ENCODE assay signal across 19 cellular contexts in the genomic region with DNA sequence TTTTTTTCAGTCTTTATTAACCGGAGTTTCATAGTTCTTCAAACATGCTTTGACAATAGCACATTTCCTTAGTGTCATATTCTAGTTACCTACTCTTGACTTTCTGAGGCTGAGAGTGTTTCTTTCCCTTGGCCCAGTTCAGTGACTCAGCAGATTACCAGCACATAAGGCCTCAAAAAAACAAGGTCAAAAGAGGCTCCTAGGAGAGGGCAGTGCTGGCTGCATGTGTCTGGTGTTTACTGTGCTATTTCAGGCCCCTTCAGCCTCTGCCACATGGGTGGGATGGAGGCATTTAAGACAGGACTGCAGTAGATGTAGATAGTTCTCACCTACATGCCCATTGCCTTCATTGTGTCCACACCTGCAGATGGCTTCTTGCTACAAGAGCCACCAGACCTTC.
DNase-seq lines count a peak whose midpoint lies in the region; ATAC-seq, FAIRE-seq and TF ChIP-seq lines count a peak whose summit lies in the region.
"Had no signal": no experiment of that assay in that cellular context is flagged by ENCODE, and none has a peak within 500 bp of the region (broad histone marks: within the 10 kb centered on the region; RNA-seq: fewer than 3 reads in every experiment).

No MANE protein-coding gene starts in this region.

- FAIRE-seq in HepG2 (lab: Jason Lieb, UNC): no peak
- FAIRE-seq in bronchial epithelial cell (lab: Jason Lieb, UNC): peak; percentile 50
- FAIRE-seq: GM12878 had no signal

- intact Hi-C loops in HepG2 (cut with micrococcal nuclease; ENCODE audit: unreplicated experiment) (no loop called here), right lobe of liver (cut with DNase I) (no loop called here)

- in situ Hi-C loops in HepG2 (cut with HindIII; ENCODE audit: extremely low pct_ligation_motif_present, low pct_unique_long_range_greater_than_20kb) (no loop called here), HAP-1 (cut with MboI; ENCODE audit: low sequenced_read_pairs) (no loop called here)

- H3K4me2 ChIP-seq in HepG2 (ENCODE audit: low read depth, low read length): no peak overlapping the region
- H3K4me2 ChIP-seq: BLaER1 treated with 17β-estradiol and CSF1 and Interleukin-3, amounts not matched to agents 10 nM and 100 nM had no signal

- TF ChIP-seq EP300 in HepG2 (IDR thresholded peaks at IDR 0.05; ENCODE audit: low read depth in 2 of 2, low read length in 2 of 2) (no peak), HepG2 (CRISPR knock-in tag; IDR thresholded peaks at IDR 0.05; ENCODE audit: borderline replicate concordance) (no peak)

- DNase-seq in HepG2 (ENCODE audit: low spot score): no peak
- DNase-seq in right lobe of liver: no peak
- DNase-seq in bronchial epithelial cell (ENCODE audit: low read depth): peak; percentile 50
- DNase-seq in fibroblast of villous mesenchyme (ENCODE audit: low read depth): peak; percentile 46
- DNase-seq in activated naive CD4-positive, alpha-beta T cell treated with anti-CD3 and anti-CD28 coated beads, Interleukin-2, amount 50 U/mL, for 72 hours (ENCODE audit: low spot score in 2 of 2): no peak
- no peak for DNase-seq in HAP-1 (ENCODE audit: low spot score in 2 of 2)
- DNase-seq: activated CD4-positive, alpha-beta T cell treated with anti-CD3 and anti-CD28 coated beads for 48 hours; cerebellar nuclear complex; effector memory CD4-positive, alpha-beta T cell; NCI-H2081; NCI-H510A; SW 1271; uterus had no signal

- ATAC-seq in HepG2 (no peak; the same call in 2 of the 3 replicates), right lobe of liver (no peak), HG03432 (IDR thresholded peaks at IDR 0.05; ENCODE audit: unreplicated experiment) (no peak), HG03095 (IDR thresholded peaks at IDR 0.05; ENCODE audit: unreplicated experiment) (no peak)
- ATAC-seq in activated naive CD4-positive, alpha-beta T cell treated with anti-CD3 and anti-CD28 coated beads, Interleukin-2, amount 50 U/mL, for 72 hours: no peak
- ATAC-seq: GM12878 had no signal

- H3K4me3 ChIP-seq in HepG2 (replicated peaks in 1 of 3; ENCODE audit: insufficient read depth in 1 of 3, low read depth in 2 of 3, low read length in 3 of 3) (no peak overlapping the region), right lobe of liver (no peak overlapping the region), bronchial epithelial cell (ENCODE audit: low read depth, low read length) (no peak overlapping the region), fibroblast of villous mesenchyme (ENCODE audit: low read depth, low read length) (no peak overlapping the region), HAP-1 (no peak overlapping the region)
- H3K4me3 ChIP-seq: BLaER1 treated with 17β-estradiol and CSF1 and Interleukin-3, amounts not matched to agents 10 nM and 100 nM; GM12878; uterus had no signal

- H3K36me3 Mint-ChIP-seq in activated naive CD4-positive, alpha-beta T cell treated with anti-CD3 and anti-CD28 coated beads, Interleukin-2, amount 50 U/mL, for 72 hours: no peaks in the 10 kb centered on the region

- no peaks in the 10 kb centered on the region for H3K9me3 ChIP-seq in HepG2 (ENCODE audit: low read length)
- H3K9me3 ChIP-seq in right lobe of liver: no peaks in the 10 kb centered on the region
- peaks cover 2% of the 10 kb centered on the region; the same call in 1 of the 2 replicates for H3K9me3 ChIP-seq in HAP-1
- H3K9me3 ChIP-seq: BLaER1 treated with 17β-estradiol and CSF1 and Interleukin-3, amounts not matched to agents 10 nM and 100 nM; uterus had no signal

- no peak overlapping the region for H2AFZ ChIP-seq in HepG2 (ENCODE audit: low read length)

- no peaks in the 10 kb centered on the region for H3K79me2 ChIP-seq in HepG2 (ENCODE audit: insufficient read depth, low read length)

- TF ChIP-seq CTCF in HepG2 (CRISPR knock-in tag; IDR thresholded peaks at IDR 0.05) (no peak), right lobe of liver (IDR thresholded peaks at IDR 0.05) (no peak), bronchial epithelial cell (IDR thresholded peaks at IDR 0.05; ENCODE audit: insufficient read depth, low read length, severe bottlenecking) (no peak), fibroblast of villous mesenchyme (IDR thresholded peaks at IDR 0.05; ENCODE audit: insufficient read depth, low read depth, low read length) (no peak)

- no peak overlapping the region for H3K27ac Mint-ChIP-seq in activated naive CD4-positive, alpha-beta T cell treated with anti-CD3 and anti-CD28 coated beads, Interleukin-2, amount 50 U/mL, for 72 hours
- H3K27ac Mint-ChIP-seq: activated T-helper 2 cell treated with anti-CD3 and anti-CD28 coated beads, Interferon-gamma antibody, Interleukin-2, Interleukin-4, amounts not matched to agents 10 μg/mL and 5 μg/mL and 100 μg/mL, durations not matched to agents 14 hours and 24 hours and 36 hours had no signal

- BruUV-seq in HepG2 (replicated peaks; lab: Mats Ljungman, UMichigan): no TSS peak

- H3K9ac ChIP-seq in HepG2 (ENCODE audit: insufficient read depth, low read depth, low read length): no peak overlapping the region
- H3K9ac ChIP-seq: BLaER1 treated with 17β-estradiol and CSF1 and Interleukin-3, amounts not matched to agents 10 nM and 100 nM had no signal

- no peak for TF ChIP-seq RAD21 in HepG2 (CRISPR knock-in tag; IDR thresholded peaks at IDR 0.05)

- H3K36me3 ChIP-seq in HepG2 (replicated peaks in 1 of 2; ENCODE audit: control insufficient read depth in 1 of 2, insufficient read depth in 2 of 2, low read length in 2 of 2): no peaks in the 10 kb centered on the region
- no peaks in the 10 kb centered on the region for H3K36me3 ChIP-seq in right lobe of liver
- H3K36me3 ChIP-seq in bronchial epithelial cell (ENCODE audit: control insufficient read depth, insufficient read depth, low read length): no peaks in the 10 kb centered on the region
- no peaks in the 10 kb centered on the region for H3K36me3 ChIP-seq in HAP-1 (replicated peaks)
- H3K36me3 ChIP-seq: BLaER1 treated with 17β-estradiol and CSF1 and Interleukin-3, amounts not matched to agents 10 nM and 100 nM; uterus had no signal

- H3K27ac ChIP-seq in HepG2 (ENCODE audit: extremely low read length, insufficient read depth, low read length) (no peak overlapping the region), right lobe of liver (no peak overlapping the region)
- H3K27ac ChIP-seq: BLaER1 treated with 17β-estradiol and CSF1 and Interleukin-3, amounts not matched to agents 10 nM and 100 nM; uterus had no signal

- H3K9me3 Mint-ChIP-seq in activated naive CD4-positive, alpha-beta T cell treated with anti-CD3 and anti-CD28 coated beads, Interleukin-2, amount 50 U/mL, for 72 hours: peaks cover 0 to 5% of the 10 kb centered on the region in 2 donors
- H3K9me3 Mint-ChIP-seq: activated T-helper 2 cell treated with anti-CD3 and anti-CD28 coated beads, Interferon-gamma antibody, Interleukin-2, Interleukin-4, amounts not matched to agents 10 μg/mL and 5 μg/mL and 100 μg/mL, durations not matched to agents 14 hours and 24 hours and 36 hours; neural crest cell had no signal

- CTCF ChIA-PET in HepG2 (lab: Yijun Ruan, JAX; ENCODE audit: low intra/inter-chr PET ratio, low total read pairs): no interaction called here

- H3K4me1 ChIP-seq in HepG2 (ENCODE audit: insufficient read depth, low read length) (no peaks in the 10 kb centered on the region), right lobe of liver (no peaks in the 10 kb centered on the region), HAP-1 (no peaks in the 10 kb centered on the region)
- H3K4me1 ChIP-seq: BLaER1 treated with 17β-estradiol and CSF1 and Interleukin-3, amounts not matched to agents 10 nM and 100 nM; uterus had no signal

- TF ChIP-seq POLR2A in HepG2 (IDR thresholded peaks at IDR 0.05; ENCODE audit: insufficient read depth in 1 of 2, low read depth in 2 of 2, low read length in 2 of 2) (no peak), right lobe of liver (IDR thresholded peaks at IDR 0.05) (no peak)

- H3K27me3 ChIP-seq in HepG2 (ENCODE audit: control insufficient read depth in 1 of 2, insufficient read depth in 2 of 2, low read length in 2 of 2): no peaks in the 10 kb centered on the region; a peak in 1 of 5 replicates
- H3K27me3 ChIP-seq in right lobe of liver: no peaks in the 10 kb centered on the region
- H3K27me3 ChIP-seq in bronchial epithelial cell (ENCODE audit: control insufficient read depth, insufficient read depth, low read length): no peaks in the 10 kb centered on the region
- H3K27me3 ChIP-seq in HAP-1 (ENCODE audit: low read depth): no peaks in the 10 kb centered on the region
- H3K27me3 ChIP-seq: BLaER1 treated with 17β-estradiol and CSF1 and Interleukin-3, amounts not matched to agents 10 nM and 100 nM; uterus had no signal

- WGBS in HepG2 (ENCODE audit: low lambda C conversion rate): 8% methylated on average over 1 of the region's 1 CpG
- WGBS in right lobe of liver (ENCODE audit: insufficient coverage, low coverage, low lambda C conversion rate, missing lambda C conversion rate): 44% methylated on average over 1 of the region's 1 CpG

- POLR2A ChIA-PET in HepG2 (lab: Yijun Ruan, JAX): no interaction called here

- no peaks in the 10 kb centered on the region for H4K20me1 ChIP-seq in HepG2 (ENCODE audit: insufficient read depth, low read length)
- H4K20me1 ChIP-seq: BLaER1 treated with 17β-estradiol and CSF1 and Interleukin-3, amounts not matched to agents 10 nM and 100 nM had no signal

TF ChIP-seq in HepG2, 621 proteins besides CTCF, POLR2A, EP300 and RAD21:
- peak; percentile 51 to 74 for TF ChIP-seq MAFK (conservative IDR thresholded peaks at IDR 0.05 in 1 of 2, IDR thresholded peaks at IDR 0.05 in 1 of 2; ENCODE audit: low read length in 2 of 2)
- peak; percentile 36; the same call in 1 of the 2 replicates for TF ChIP-seq MAFF (IDR thresholded peaks at IDR 0.05; ENCODE audit: low read depth, low read length)
- no peak for TF ChIP-seq SAP130 (CRISPR knock-in tag; IDR thresholded peaks at IDR 0.05; ENCODE audit: low read depth)
- no peak for TF ChIP-seq NCOA2 (CRISPR knock-in tag; IDR thresholded peaks at IDR 0.05)
- no peak for TF ChIP-seq PHF20 (CRISPR knock-in tag; IDR thresholded peaks at IDR 0.05)
- TF ChIP-seq ELF1 (CRISPR knock-in tag; IDR thresholded peaks at IDR 0.05): no peak
- peak; percentile 53; the same call in 1 of the 2 replicates for TF ChIP-seq NFE2 (CRISPR knock-in tag; IDR thresholded peaks at IDR 0.05)
- TF ChIP-seq, protein P1, sequence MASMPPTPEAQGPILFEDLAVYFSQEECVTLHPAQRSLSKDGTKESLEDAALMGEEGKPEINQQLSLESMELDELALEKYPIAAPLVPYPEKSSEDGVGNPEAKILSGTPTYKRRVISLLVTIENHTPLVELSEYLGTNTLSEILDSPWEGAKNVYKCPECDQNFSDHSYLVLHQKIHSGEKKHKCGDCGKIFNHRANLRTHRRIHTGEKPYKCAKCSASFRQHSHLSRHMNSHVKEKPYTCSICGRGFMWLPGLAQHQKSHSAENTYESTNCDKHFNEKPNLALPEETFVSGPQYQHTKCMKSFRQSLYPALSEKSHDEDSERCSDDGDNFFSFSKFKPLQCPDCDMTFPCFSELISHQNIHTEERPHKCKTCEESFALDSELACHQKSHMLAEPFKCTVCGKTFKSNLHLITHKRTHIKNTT (CRISPR knock-in tag; IDR thresholded peaks at IDR 0.05): no peak
- TF ChIP-seq NFE2L2 (IDR thresholded peaks at IDR 0.05; ENCODE audit: low read length): peak; percentile 92
- no peak for TF ChIP-seq AGO2 (optimal IDR thresholded peaks at IDR 0.05; ENCODE audit: low read depth, low read length)

Comparison
In these comparisons a context has a peak if more than half of its experiments do, and no peak if none do; other contexts are left out.
1. DNase-seq: peak in bronchial epithelial cell (single experiment) and fibroblast of villous mesenchyme (single experiment); none in HepG2 (single experiment), right lobe of liver (0 of 3), activated naive CD4-positive, alpha-beta T cell treated with anti-CD3 and anti-CD28 coated beads, Interleukin-2, amount 50 U/mL, for 72 hours (0 of 2) and HAP-1 (0 of 2).